Comparison of ENCODE assay signal across 26 cellular contexts in the genomic region with DNA sequence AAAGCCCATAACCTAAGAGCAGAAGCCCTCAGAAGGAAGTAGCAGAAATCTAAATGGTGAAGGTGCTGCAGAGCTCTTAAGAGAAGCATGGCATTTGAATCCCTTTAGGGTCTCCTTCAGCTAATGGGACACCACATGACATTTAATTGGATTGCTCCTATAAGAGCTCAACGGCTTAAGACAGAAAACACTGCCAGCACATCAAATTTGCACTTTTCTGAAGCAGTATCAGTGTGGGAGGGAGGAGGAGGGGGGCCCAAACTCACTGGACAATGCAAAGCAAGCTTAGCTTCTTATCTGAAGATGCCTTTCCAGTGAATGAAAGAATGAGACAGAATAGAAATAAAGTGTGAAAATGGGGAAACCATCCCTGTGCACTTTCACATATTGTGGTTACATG.
"Had no signal": no experiment of that assay in that cellular context is flagged by ENCODE, and none has a peak within 500 bp of the region (broad histone marks: within the 10 kb centered on the region; RNA-seq: fewer than 3 reads in every experiment).

No MANE protein-coding gene starts in this region.

- H3K27ac Mint-ChIP-seq: activated CD4-positive, alpha-beta memory T cell treated with anti-CD3 and anti-CD28 coated beads, Interleukin-2, amount 10 ng/mL, durations not matched to agents 7 days and 5 days; activated CD4-positive, alpha-beta T cell treated with anti-CD3 and anti-CD28 coated beads, Interleukin-2, amount 10 ng/mL, durations not matched to agents 7 days and 5 days; activated naive CD4-positive, alpha-beta T cell treated with anti-CD3 and anti-CD28 coated beads, Interleukin-2, amount 10 ng/mL, durations not matched to agents 7 days and 5 days; activated naive CD8-positive, alpha-beta T cell treated with anti-CD3 and anti-CD28 coated beads, Interleukin-2, amount 10 ng/mL, durations not matched to agents 7 days and 5 days; activated T-cell treated with anti-CD3 and anti-CD28 coated beads, Interleukin-2, amount 50 U/mL, for 24 hours; natural killer cell treated with Interleukin-12 subunit alpha and Interleukin-12 subunit beta and Interleukin-15 and Interleukin-18, amount 100 ng/mL, for 72 hours; progenitor cell of endocrine pancreas; type B pancreatic cell; WTC11 had no signal

- ATAC-seq: esophagus mucosa; foreskin keratinocyte; left lung; lower lobe of right lung; mucosa of descending colon; natural killer cell treated with Interleukin-12 subunit alpha and Interleukin-12 subunit beta and Interleukin-15 and Interleukin-18, amount 100 ng/mL, for 72 hours; right lobe of liver; stimulated activated naive CD8-positive, alpha-beta T cell treated with anti-CD3 and anti-CD28 coated beads, Interleukin-15, Interleukin-2, amounts not matched to agents 100 U/mL and 50 U/mL, for 24 hours; WTC11 had no signal

- H3K36me3 Mint-ChIP-seq: activated naive CD4-positive, alpha-beta T cell treated with anti-CD3 and anti-CD28 coated beads, Interleukin-2, amount 10 ng/mL, durations not matched to agents 7 days and 5 days; activated naive CD8-positive, alpha-beta T cell treated with anti-CD3 and anti-CD28 coated beads, Interleukin-2, amount 10 ng/mL, durations not matched to agents 7 days and 5 days; natural killer cell treated with Interleukin-12 subunit alpha and Interleukin-12 subunit beta and Interleukin-15 and Interleukin-18, amount 100 ng/mL, for 72 hours had no signal

- H3K27ac ChIP-seq: foreskin keratinocyte, left lung, lower lobe of right lung, right lobe of liver, testis, uterus had no signal

- FAIRE-seq: astrocyte, islet of Langerhans had no signal

- H3K36me3 ChIP-seq: left lung, lower lobe of right lung, right lobe of liver, uterus had no signal

- H3K9me3 Mint-ChIP-seq: activated CD4-positive, alpha-beta memory T cell treated with anti-CD3 and anti-CD28 coated beads, Interleukin-2, amount 10 ng/mL, durations not matched to agents 7 days and 5 days; activated naive CD4-positive, alpha-beta T cell treated with anti-CD3 and anti-CD28 coated beads, Interleukin-2, amount 10 ng/mL, durations not matched to agents 7 days and 5 days; activated naive CD8-positive, alpha-beta T cell treated with anti-CD3 and anti-CD28 coated beads, Interleukin-2, amount 10 ng/mL, durations not matched to agents 7 days and 5 days had no signal

- H3K27me3 Mint-ChIP-seq: activated CD4-positive, alpha-beta memory T cell treated with anti-CD3 and anti-CD28 coated beads, Interleukin-2, amount 10 ng/mL, durations not matched to agents 7 days and 5 days; activated CD4-positive, alpha-beta T cell treated with anti-CD3 and anti-CD28 coated beads, Interleukin-2, amount 10 ng/mL, durations not matched to agents 7 days and 5 days; activated naive CD4-positive, alpha-beta T cell treated with anti-CD3 and anti-CD28 coated beads, Interleukin-2, amount 10 ng/mL, durations not matched to agents 7 days and 5 days; activated naive CD8-positive, alpha-beta T cell treated with anti-CD3 and anti-CD28 coated beads, Interleukin-2, amount 10 ng/mL, durations not matched to agents 7 days and 5 days; activated T-cell treated with anti-CD3 and anti-CD28 coated beads, Interleukin-2, amount 50 U/mL, for 24 hours; natural killer cell treated with Interleukin-12 subunit alpha and Interleukin-12 subunit beta and Interleukin-15 and Interleukin-18, amount 100 ng/mL, for 72 hours; progenitor cell of endocrine pancreas; type B pancreatic cell had no signal

- DNase-seq: activated CD4-positive, alpha-beta memory T cell treated with anti-CD3 and anti-CD28 coated beads, Interleukin-2, amount 10 ng/mL, durations not matched to agents 7 days and 5 days; activated CD4-positive, alpha-beta T cell treated with anti-CD3 and anti-CD28 coated beads for 1 hour; activated CD4-positive, alpha-beta T cell treated with anti-CD3 and anti-CD28 coated beads, Interleukin-2, amount 10 ng/mL, durations not matched to agents 7 days and 5 days; activated CD8-positive, alpha-beta memory T cell treated with anti-CD3 and anti-CD28 coated beads, Interleukin-2, amount 50 U/mL, for 48 hours; activated gamma-delta T cell; activated naive CD4-positive, alpha-beta T cell treated with anti-CD3 and anti-CD28 coated beads, Interleukin-2, amount 10 ng/mL, durations not matched to agents 7 days and 5 days; activated naive CD8-positive, alpha-beta T cell treated with anti-CD3 and anti-CD28 coated beads, Interleukin-2, amount 10 ng/mL, durations not matched to agents 7 days and 5 days; activated T-cell treated with anti-CD3 and anti-CD28 coated beads, Interleukin-2, amount 50 U/mL, for 24 hours; caudate nucleus; foreskin keratinocyte; left lung; lower lobe of right lung; mesenchymal stem cell; mucosa of descending colon; right lobe of liver; stimulated activated CD4-positive, alpha-beta T cell treated with anti-CD3 and anti-CD28 coated beads, Interleukin-4, amount 100 ng/mL, for 1 hour; stimulated activated naive CD8-positive, alpha-beta T cell treated with anti-CD3 and anti-CD28 coated beads, Interleukin-15, Interleukin-2, amounts not matched to agents 100 U/mL and 50 U/mL, for 24 hours; testis; uterus had no signal

- H3K4me1 ChIP-seq: foreskin keratinocyte, left lung, lower lobe of right lung, right lobe of liver, testis, uterus had no signal

- H3K9me3 ChIP-seq: lower lobe of right lung, right lobe of liver, testis, uterus had no signal

- H3K4me3 Mint-ChIP-seq: activated CD4-positive, alpha-beta memory T cell treated with anti-CD3 and anti-CD28 coated beads, Interleukin-2, amount 10 ng/mL, durations not matched to agents 7 days and 5 days; activated CD4-positive, alpha-beta T cell treated with anti-CD3 and anti-CD28 coated beads, Interleukin-2, amount 10 ng/mL, durations not matched to agents 7 days and 5 days; activated naive CD4-positive, alpha-beta T cell treated with anti-CD3 and anti-CD28 coated beads, Interleukin-2, amount 10 ng/mL, durations not matched to agents 7 days and 5 days; activated naive CD8-positive, alpha-beta T cell treated with anti-CD3 and anti-CD28 coated beads, Interleukin-2, amount 10 ng/mL, durations not matched to agents 7 days and 5 days; activated T-cell treated with anti-CD3 and anti-CD28 coated beads, Interleukin-2, amount 50 U/mL, for 24 hours; natural killer cell treated with Interleukin-12 subunit alpha and Interleukin-12 subunit beta and Interleukin-15 and Interleukin-18, amount 100 ng/mL, for 72 hours; type B pancreatic cell; WTC11 had no signal

- H3K4me1 Mint-ChIP-seq: activated CD4-positive, alpha-beta memory T cell treated with anti-CD3 and anti-CD28 coated beads, Interleukin-2, amount 10 ng/mL, durations not matched to agents 7 days and 5 days; activated CD4-positive, alpha-beta T cell treated with anti-CD3 and anti-CD28 coated beads, Interleukin-2, amount 10 ng/mL, durations not matched to agents 7 days and 5 days; activated naive CD4-positive, alpha-beta T cell treated with anti-CD3 and anti-CD28 coated beads, Interleukin-2, amount 10 ng/mL, durations not matched to agents 7 days and 5 days; activated naive CD8-positive, alpha-beta T cell treated with anti-CD3 and anti-CD28 coated beads, Interleukin-2, amount 10 ng/mL, durations not matched to agents 7 days and 5 days had no signal

- H3K4me3 ChIP-seq: left lung, lower lobe of right lung, mucosa of descending colon, right lobe of liver, testis, uterus had no signal

- H3K27me3 ChIP-seq: foreskin keratinocyte, left lung, right lobe of liver, testis, uterus had no signal
